Comparison of ENCODE assay signal across 15 cellular contexts in the genomic region with DNA sequence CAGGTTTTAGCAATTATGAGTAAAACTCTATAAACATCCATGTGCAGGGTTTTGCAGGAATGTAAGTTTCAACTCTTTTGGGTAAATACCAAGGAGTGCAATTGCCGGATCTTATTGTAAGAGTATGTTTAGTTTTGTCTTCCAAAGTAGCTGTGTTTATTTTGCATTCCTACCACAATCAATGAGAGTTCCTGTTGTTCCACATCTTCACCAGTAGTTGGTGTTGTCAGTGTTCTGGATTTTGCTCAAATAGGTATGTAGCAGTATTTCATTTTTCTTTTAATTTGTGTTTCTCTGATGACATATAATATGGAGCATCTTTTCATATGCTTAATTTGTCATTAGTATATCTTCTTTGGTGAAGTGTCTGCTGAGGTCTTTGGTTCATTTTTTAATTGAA.
DNase-seq lines count a peak whose midpoint lies in the region; ATAC-seq and TF ChIP-seq lines count a peak whose summit lies in the region.
"Had no signal": no experiment of that assay in that cellular context is flagged by ENCODE, and none has a peak within 500 bp of the region (broad histone marks: within the 10 kb centered on the region; RNA-seq: fewer than 3 reads in every experiment).

No MANE protein-coding gene starts in this region.

- no peaks in the 10 kb centered on the region for H3K36me3 ChIP-seq in BE2C
- H3K36me3 ChIP-seq: stomach had no signal

- no peaks in the 10 kb centered on the region for H3K4me1 ChIP-seq in BE2C
- no peaks in the 10 kb centered on the region for H3K4me1 ChIP-seq in H9 (ENCODE audit: insufficient read depth, low read length)
- H3K4me1 ChIP-seq: stomach had no signal

- no peak overlapping the region for H4K8ac ChIP-seq in H9 (replicated peaks; ENCODE audit: insufficient read length, low read depth, low read length)

- H2BK5ac ChIP-seq in H9 (ENCODE audit: insufficient read length, low read length), result no peak overlapping the region

- H3K18ac ChIP-seq in H9 (ENCODE audit: insufficient read length, low read depth, low read length), result no peak overlapping the region

- ATAC-seq in HG03280 (IDR thresholded peaks at IDR 0.05; ENCODE audit: unreplicated experiment), result no peak
- ATAC-seq: CD8-positive, alpha-beta T cell had no signal

- H3K4me1 Mint-ChIP-seq in H9 (no peaks in the 10 kb centered on the region), glutamatergic neuron (ENCODE audit: low read depth, unreplicated experiment) (no peaks in the 10 kb centered on the region)
- H3K4me1 Mint-ChIP-seq: activated B cell treated with CpG ODN at 0.5 μM for 24 hours had no signal

- no peak overlapping the region for H4K5ac ChIP-seq in H9 (ENCODE audit: insufficient read length, low read depth, low read length)

- H3T11ph ChIP-seq in H9 (ENCODE audit: low read length), result no peak overlapping the region

- H2AFZ ChIP-seq in H9 (ENCODE audit: low read length), result no peak overlapping the region

- no peak overlapping the region for H2BK20ac ChIP-seq in H9 (ENCODE audit: low read depth, low read length, poor library complexity, severe bottlenecking)

- no peak overlapping the region for H3K23ac ChIP-seq in H9 (ENCODE audit: insufficient read length, low read depth, low read length)

- DNase-seq in BE2C (no peak), H9 (no peak), glutamatergic neuron (no peak), GM03348 (ENCODE audit: low spot score) (no peak), Ammon's horn (ENCODE audit: low spot score) (no peak), GM19240 (ENCODE audit: insufficient read length, low spot score) (no peak)
- DNase-seq: activated B cell treated with CpG ODN at 0.5 μM for 24 hours; CD8-positive, alpha-beta T cell; NCI-H1048; NCI-H524 treated with DMSO at 0.1 percent for 48 hours; retina; stomach had no signal

- no peak overlapping the region for H3K9ac ChIP-seq in H9 (ENCODE audit: extremely low read depth, insufficient read length, low read length)

- H3K9me3 Mint-ChIP-seq in H9 (peaks cover 30 to 35% of the 10 kb centered on the region in 2 experiments), glutamatergic neuron (ENCODE audit: unreplicated experiment) (peaks cover 8% of the 10 kb centered on the region)

- no peaks in the 10 kb centered on the region for H3K79me1 ChIP-seq in H9 (ENCODE audit: insufficient read depth, low read depth, low read length, poor library complexity, severe bottlenecking)

- H3K56ac ChIP-seq in H9 (ENCODE audit: insufficient read length, low read depth, low read length), result no peak overlapping the region

- H2BK120ac ChIP-seq in H9 (ENCODE audit: low read depth, low read length, poor library complexity, severe bottlenecking), result no peak overlapping the region

- no CpG with 5 or more reads among the region's 1 CpG for WGBS in H9 (ENCODE audit: extremely low coverage, insufficient read length, low lambda C conversion rate)

- H3K9me3 ChIP-seq in BE2C (no peaks in the 10 kb centered on the region), H9 (ENCODE audit: control insufficient read depth, low read depth, low read length) (no peaks in the 10 kb centered on the region)

- no peaks in the 10 kb centered on the region for H3K79me2 ChIP-seq in H9 (ENCODE audit: insufficient read depth, low read length)

- H2AK5ac ChIP-seq in H9 (ENCODE audit: insufficient read length, low read length), result no peak overlapping the region

- H4K91ac ChIP-seq in H9 (ENCODE audit: insufficient read length, low read depth, low read length), result no peak overlapping the region

- TF ChIP-seq CTCF in BE2C (IDR thresholded peaks at IDR 0.05; ENCODE audit: low read depth, low read length) (peak; percentile 25), H9 (conservative IDR thresholded peaks at IDR 0.05) (peak; percentile 50; the same call in 1 of the 3 replicates), WI38 (IDR thresholded peaks at IDR 0.05; ENCODE audit: low read depth, low read length) (peak; percentile 22; the same call in 1 of the 2 replicates), glutamatergic neuron (IDR thresholded peaks at IDR 0.05; ENCODE audit: partially characterized antibody, unreplicated experiment) (peak; percentile 15)

- no peaks in the 10 kb centered on the region; the same call in 1 of the 2 replicates for H3K27me3 Mint-ChIP-seq in H9 (ENCODE audit: low read depth)
- no peaks in the 10 kb centered on the region for H3K27me3 Mint-ChIP-seq in glutamatergic neuron (ENCODE audit: unreplicated experiment)
- H3K27me3 Mint-ChIP-seq: activated B cell treated with CpG ODN at 0.5 μM for 24 hours had no signal

- no peak overlapping the region for H3K4me3 Mint-ChIP-seq in H9
- no peak overlapping the region for H3K4me3 Mint-ChIP-seq in glutamatergic neuron (ENCODE audit: unreplicated experiment)
- H3K4me3 Mint-ChIP-seq: activated B cell treated with CpG ODN at 0.5 μM for 24 hours; CD8-positive, alpha-beta T cell had no signal

- no peak overlapping the region for H2BK15ac ChIP-seq in H9 (ENCODE audit: low read depth, low read length)

- no peak overlapping the region for H3K4ac ChIP-seq in H9 (ENCODE audit: low read depth, low read length)

- no peaks in the 10 kb centered on the region for H3K27me3 ChIP-seq in BE2C
- no peaks in the 10 kb centered on the region for H3K27me3 ChIP-seq in H9 (ENCODE audit: insufficient read depth, low read length)
- H3K27me3 ChIP-seq: stomach had no signal

- H3K4me3 ChIP-seq in BE2C (ENCODE audit: low read depth, low read length) (no peak overlapping the region), WI38 (ENCODE audit: low read depth, low read length) (no peak overlapping the region)
- H3K4me3 ChIP-seq: SK-N-MC, stomach had no signal

- no peak overlapping the region for H3K27ac Mint-ChIP-seq in H9
- no peak overlapping the region for H3K27ac Mint-ChIP-seq in glutamatergic neuron (ENCODE audit: unreplicated experiment)
- H3K27ac Mint-ChIP-seq: activated B cell treated with CpG ODN at 0.5 μM for 24 hours; CD8-positive, alpha-beta T cell had no signal

- H4K20me1 ChIP-seq in H9 (ENCODE audit: control insufficient read depth, insufficient read depth, insufficient read length), result no peaks in the 10 kb centered on the region

- no peak overlapping the region for H2BK12ac ChIP-seq in H9 (ENCODE audit: insufficient read length, low read depth, low read length)

- no peak overlapping the region for H3K14ac ChIP-seq in H9 (ENCODE audit: insufficient read depth, low read length)

- no peak overlapping the region for H3K4me2 ChIP-seq in H9 (ENCODE audit: insufficient read depth, insufficient read length, low read length)

- H3K27ac ChIP-seq in H9 (ENCODE audit: insufficient read length, low read depth, low read length), result no peak overlapping the region
- H3K27ac ChIP-seq: SK-N-MC, stomach had no signal

- H3K36me3 Mint-ChIP-seq in H9 (ENCODE audit: insufficient read depth in 1 of 3, low read depth in 3 of 3) (peaks cover 15 to 28% (median 20%) of the 10 kb centered on the region in 3 experiments), glutamatergic neuron (ENCODE audit: unreplicated experiment) (peaks cover 26% of the 10 kb centered on the region)

- no peaks in the 10 kb centered on the region for H3K23me2 ChIP-seq in H9 (ENCODE audit: insufficient read length, low read depth, low read length, poor library complexity, severe bottlenecking)
